1 cellular context compared by ENCODE assay signal in genomic region chr5:181191526-181192336, GRCh38.
TF ChIP-seq lines count a peak whose summit lies in the region.

No MANE protein-coding gene starts in this region.

TF ChIP-seq in GM23338, 12 proteins besides CTCF, POLR2A, EP300 and RAD21 (continued from another document):
- TF ChIP-seq ZNF462 (CRISPR knock-in tag; IDR thresholded peaks at IDR 0.05) (no peak), CREB1 (CRISPR knock-in tag; IDR thresholded peaks at IDR 0.05; ENCODE audit: low read depth) (peak; percentile 19; the same call in 1 of the 2 replicates), JUNB (IDR thresholded peaks at IDR 0.05; ENCODE audit: unreplicated experiment) (no peak), EZH2phosphoT487 (IDR thresholded peaks at IDR 0.05; ENCODE audit: unreplicated experiment) (no peak), EZH2 (IDR thresholded peaks at IDR 0.05; ENCODE audit: low read depth, unreplicated experiment) (no peak)
